In the genomic region with DNA sequence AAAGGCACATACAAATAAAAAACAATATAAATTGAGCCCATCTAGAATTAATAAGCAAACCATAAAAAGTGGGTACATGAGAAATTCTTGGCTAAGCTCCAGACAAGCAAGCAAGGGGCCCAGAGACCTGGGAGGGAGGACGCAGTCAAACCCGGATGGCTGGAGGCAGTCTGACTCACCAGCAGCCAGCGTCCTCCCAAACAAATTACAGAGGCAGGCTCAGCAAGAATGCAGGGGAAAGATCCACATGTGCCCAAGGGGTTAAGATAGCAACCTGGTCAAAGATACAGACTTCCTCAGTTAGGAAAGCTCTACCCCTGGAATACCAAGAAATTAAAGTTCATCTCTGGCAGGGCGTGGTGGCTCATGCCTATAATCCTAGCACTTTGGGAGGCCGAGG, we compare ENCODE assay signal across 14 cellular contexts. TPM values are rescaled to one million over a fixed set of nuclear protein-coding genes. Genes with fewer than 3 reads are reported as not detected.
A peak's percentile ranks its signal among the peaks of the same experiment; 100 is the strongest.
DNase-seq lines count a peak whose midpoint lies in the region; ATAC-seq and TF ChIP-seq lines count a peak whose summit lies in the region.
"Had no signal": no experiment of that assay in that cellular context is flagged by ENCODE, and none has a peak within 500 bp of the region (broad histone marks: within the 10 kb centered on the region; RNA-seq: fewer than 3 reads in every experiment).

No MANE protein-coding gene starts in this region.

- no peaks in the 10 kb centered on the region for H3K27me3 ChIP-seq in endodermal cell (ENCODE audit: control insufficient read depth, insufficient read depth, low read length, poor library complexity, severe bottlenecking)
- no peaks in the 10 kb centered on the region for H3K27me3 ChIP-seq in tibial artery

- TF ChIP-seq CTCF in endodermal cell (conservative IDR thresholded peaks at IDR 0.05): no peak
- no peak for TF ChIP-seq CTCF in glutamatergic neuron (IDR thresholded peaks at IDR 0.05; ENCODE audit: partially characterized antibody, unreplicated experiment)
- no peak for TF ChIP-seq CTCF in tibial artery (IDR thresholded peaks at IDR 0.05)

- peak overlapping the region; percentile 60 for H3K27ac Mint-ChIP-seq in activated CD4-positive, alpha-beta T cell treated with anti-CD3 and anti-CD28 coated beads for 36 hours
- H3K27ac Mint-ChIP-seq in endodermal cell: peak overlapping the region; percentile 39
- no peak overlapping the region for H3K27ac Mint-ChIP-seq in glutamatergic neuron (ENCODE audit: unreplicated experiment)
- H3K27ac Mint-ChIP-seq: natural killer cell; T-helper 1 cell treated with Interleukin-12 subunit alpha and Interleukin-12 subunit beta and Interleukin-4 antibody, amounts not matched to agents 30 μg/mL and 1 μg/mL, for 36 hours had no signal

- ATAC-seq in activated CD4-positive, alpha-beta T cell treated with anti-CD3 and anti-CD28 coated beads for 36 hours: no peak
- ATAC-seq: natural killer cell had no signal

- intact Hi-C loops in activated CD4-positive, alpha-beta T cell treated with anti-CD3 and anti-CD28 coated beads for 36 hours (cut with DNase I, micrococcal nuclease): loop anchor here (5.0 kb wide), 4 partner anchors 156 to 1141 kb away; a partner anchor contains a TSS
- intact Hi-C loops in tibial artery (cut with DNase I; ENCODE audit: low total_unique reads): no loop called here

- H3K27me3 Mint-ChIP-seq in activated CD4-positive, alpha-beta T cell treated with anti-CD3 and anti-CD28 coated beads for 36 hours: no peaks in the 10 kb centered on the region
- no peaks in the 10 kb centered on the region for H3K27me3 Mint-ChIP-seq in endodermal cell (ENCODE audit: insufficient read depth)
- H3K27me3 Mint-ChIP-seq in glutamatergic neuron (ENCODE audit: unreplicated experiment): no peaks in the 10 kb centered on the region

- H3K36me3 Mint-ChIP-seq in activated CD4-positive, alpha-beta T cell treated with anti-CD3 and anti-CD28 coated beads for 36 hours (ENCODE audit: low read depth): peaks cover 7% of the 10 kb centered on the region
- no peaks in the 10 kb centered on the region for H3K36me3 Mint-ChIP-seq in endodermal cell (ENCODE audit: low read depth)
- no peaks in the 10 kb centered on the region for H3K36me3 Mint-ChIP-seq in glutamatergic neuron (ENCODE audit: unreplicated experiment)
- H3K36me3 Mint-ChIP-seq: natural killer cell had no signal

- H3K4me3 Mint-ChIP-seq in activated CD4-positive, alpha-beta T cell treated with anti-CD3 and anti-CD28 coated beads for 36 hours: no peak overlapping the region
- H3K4me3 Mint-ChIP-seq in endodermal cell: no peak overlapping the region
- no peak overlapping the region for H3K4me3 Mint-ChIP-seq in glutamatergic neuron (ENCODE audit: unreplicated experiment)
- H3K4me3 Mint-ChIP-seq: natural killer cell had no signal

- H3K27ac ChIP-seq in endodermal cell (ENCODE audit: low read depth, low read length) (no peak overlapping the region), tibial artery (no peak overlapping the region)
- H3K27ac ChIP-seq: 22Rv1 had no signal

- peaks cover 58% of the 10 kb centered on the region for H3K4me1 Mint-ChIP-seq in activated CD4-positive, alpha-beta T cell treated with anti-CD3 and anti-CD28 coated beads for 36 hours
- H3K4me1 Mint-ChIP-seq in endodermal cell: peaks cover 33% of the 10 kb centered on the region
- no peaks in the 10 kb centered on the region for H3K4me1 Mint-ChIP-seq in glutamatergic neuron (ENCODE audit: low read depth, unreplicated experiment)

- DNase-seq in activated CD4-positive, alpha-beta T cell treated with anti-CD3 and anti-CD28 coated beads for 36 hours: no peak
- no peak for DNase-seq in activated CD4-positive, alpha-beta T cell treated with anti-CD3 and anti-CD28 coated beads, Interleukin-2, amount 50 U/mL, for 4 hours
- DNase-seq in RPMI7951 (ENCODE audit: low read depth): peak; percentile 91
- no peak for DNase-seq in endodermal cell
- DNase-seq in skeletal muscle cell (ENCODE audit: low read depth): peak; percentile 54
- DNase-seq in COLO829 (ENCODE audit: low spot score): no peak
- no peak for DNase-seq in glutamatergic neuron
- no peak for DNase-seq in tibial artery
- DNase-seq: natural killer cell; NCI-H1417 treated with DMSO at 0.1 percent for 48 hours; NCI-H526 treated with DMSO at 0.1 percent for 48 hours; stimulated activated CD8-positive, alpha-beta memory T cell treated with anti-CD3 and anti-CD28 coated beads, Interleukin-4, amount 100 ng/mL, for 48 hours had no signal

- WGBS in endodermal cell (ENCODE audit: insufficient coverage in 1 of 2, insufficient read length in 1 of 2), 2 experiments: 75 to 79% methylated on average over 3 to 5 of the region's 5 CpGs

- H3K36me3 ChIP-seq in endodermal cell (ENCODE audit: control insufficient read depth, insufficient read depth, low read length): no peaks in the 10 kb centered on the region
- H3K36me3 ChIP-seq in tibial artery: no peaks in the 10 kb centered on the region

- H3K4me3 ChIP-seq in endodermal cell (ENCODE audit: low read length) (no peak overlapping the region), skeletal muscle cell (ENCODE audit: low read depth, low read length) (no peak overlapping the region), tibial artery (no peak overlapping the region)

- POLR2A ChIA-PET in activated CD4-positive, alpha-beta T cell treated with anti-CD3 and anti-CD28 coated beads for 36 hours (lab: Charles Lee): no interaction called here

- CTCF ChIA-PET in activated CD4-positive, alpha-beta T cell treated with anti-CD3 and anti-CD28 coated beads for 36 hours (lab: Charles Lee): no interaction called here

- no peak overlapping the region for H3K9ac ChIP-seq in endodermal cell (ENCODE audit: extremely low read depth, low read length, poor library complexity, severe bottlenecking)

- no peaks in the 10 kb centered on the region for H3K9me3 ChIP-seq in endodermal cell (ENCODE audit: control insufficient read depth, low read length)
- H3K9me3 ChIP-seq in tibial artery: no peaks in the 10 kb centered on the region

- H3K4me1 ChIP-seq in endodermal cell (ENCODE audit: control insufficient read depth, insufficient read depth, low read length) (peaks cover 4% of the 10 kb centered on the region), tibial artery (peaks cover 0 to 5% (median 0%) of the 10 kb centered on the region in 4 donors)

- peaks cover 9% of the 10 kb centered on the region for H3K9me3 Mint-ChIP-seq in activated CD4-positive, alpha-beta T cell treated with anti-CD3 and anti-CD28 coated beads for 36 hours (ENCODE audit: low read depth)
- H3K9me3 Mint-ChIP-seq in endodermal cell (no peaks in the 10 kb centered on the region), glutamatergic neuron (ENCODE audit: unreplicated experiment) (peaks cover 4% of the 10 kb centered on the region)
- H3K9me3 Mint-ChIP-seq: natural killer cell had no signal

RNA-seq across cellular contexts. Expression of a gene that starts 7.4 kb away (rescaled TPM):
- total RNA-seq in activated CD4-positive, alpha-beta T cell treated with anti-CD3 and anti-CD28 coated beads for 36 hours: 10 to 100 TPM; 60.7 to 72.6 TPM
- 3.5 and 3.6 TPM in 2 replicates for total RNA-seq in RPMI7951 (2014; rRNA removed; shearing (Covaris generic))
- 10 to 100 TPM; 29.4 to 33.3 TPM for total RNA-seq in endodermal cell
- 23.9 TPM for polyA plus RNA-seq in endodermal cell (2013, experiment 1 of 2)
- polyA plus RNA-seq in endodermal cell (2013, experiment 2 of 2): 24.3 TPM
- 23.3 TPM for total RNA-seq in glutamatergic neuron (ENCODE audit: unreplicated experiment)

Comparison
In these comparisons a context has a peak if more than half of its experiments do, and no peak if none do; other contexts are left out.
1. DNase-seq: peak in RPMI7951 (single experiment) and skeletal muscle cell (single experiment); none in activated CD4-positive, alpha-beta T cell treated with anti-CD3 and anti-CD28 coated beads for 36 hours (single experiment), activated CD4-positive, alpha-beta T cell treated with anti-CD3 and anti-CD28 coated beads, Interleukin-2, amount 50 U/mL, for 4 hours (0 of 2), endodermal cell (single experiment), COLO829 (single experiment), glutamatergic neuron (single experiment) and tibial artery (0 of 2).